1 cellular context compared by ENCODE assay signal in the genomic region with DNA sequence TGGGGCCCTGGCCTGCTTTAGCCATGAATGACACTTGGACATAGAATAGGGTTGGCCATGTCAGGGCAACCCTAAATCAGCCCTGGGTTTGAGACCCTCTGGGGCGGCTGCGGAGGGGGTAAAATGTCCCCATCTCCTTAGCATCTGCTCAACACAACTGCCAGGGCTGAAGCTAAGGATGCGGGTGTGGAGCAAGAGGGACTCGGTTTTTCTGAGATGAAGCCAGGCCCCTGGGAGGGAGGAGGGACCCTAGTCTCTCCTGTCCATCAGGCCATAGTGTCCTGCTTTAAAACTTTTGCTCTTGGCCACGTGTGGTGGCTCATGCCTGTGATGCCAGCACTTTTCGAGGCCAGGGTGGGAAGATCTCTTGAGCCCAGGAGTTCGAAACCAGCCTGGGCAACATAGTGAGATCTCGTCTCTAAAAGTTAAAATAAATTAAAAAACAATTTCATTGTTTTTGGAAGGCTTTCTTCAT.
TF ChIP-seq lines count a peak whose summit lies in the region.

No MANE protein-coding gene starts in this region.

TF ChIP-seq in endothelial cell of umbilical vein, 7 proteins besides CTCF, POLR2A, EP300 and RAD21:
- TF ChIP-seq, protein P1, sequence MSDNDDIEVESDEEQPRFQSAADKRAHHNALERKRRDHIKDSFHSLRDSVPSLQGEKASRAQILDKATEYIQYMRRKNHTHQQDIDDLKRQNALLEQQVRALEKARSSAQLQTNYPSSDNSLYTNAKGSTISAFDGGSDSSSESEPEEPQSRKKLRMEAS (IDR thresholded peaks at IDR 0.05; ENCODE audit: insufficient read depth, insufficient read length): no peak
- TF ChIP-seq GATA2 (IDR thresholded peaks at IDR 0.05; ENCODE audit: insufficient read depth, insufficient read length, low read depth, low read length) (no peak), JUN (IDR thresholded peaks at IDR 0.05; ENCODE audit: borderline replicate concordance, insufficient read depth, insufficient read length, low read depth) (no peak), FOS (IDR thresholded peaks at IDR 0.05; ENCODE audit: borderline replicate concordance, insufficient read depth, low read length) (no peak), POLR2AphosphoS5 (IDR thresholded peaks at IDR 0.05; ENCODE audit: insufficient read depth, low read depth, low read length) (no peak), MYC (IDR thresholded peaks at IDR 0.05; ENCODE audit: low read depth, low read length) (no peak), EZH2 (IDR thresholded peaks at IDR 0.05; ENCODE audit: borderline replicate concordance, low read depth, low read length, severe bottlenecking) (no peak)
